ENCODE assay signal across 26 cellular contexts in genomic region chr2:185174353-185174752, GRCh38.
DNase-seq lines count a peak whose midpoint lies in the region; ATAC-seq, FAIRE-seq and TF ChIP-seq lines count a peak whose summit lies in the region.
"Had no signal": no experiment of that assay in that cellular context is flagged by ENCODE, and none has a peak within 500 bp of the region (broad histone marks: within the 10 kb centered on the region; RNA-seq: fewer than 3 reads in every experiment).

No MANE protein-coding gene starts in this region.

- H2BK120ac ChIP-seq in H1 (replicated peaks; ENCODE audit: low read depth, low read length) (no peak overlapping the region), neuronal stem cell (ENCODE audit: low read depth, low read length) (no peak overlapping the region)

- no peak overlapping the region for H4K91ac ChIP-seq in H1 (replicated peaks; ENCODE audit: insufficient read length, low read length)
- H4K91ac ChIP-seq in neuronal stem cell (ENCODE audit: low read depth, low read length, poor library complexity): no peak overlapping the region

- H3K23ac ChIP-seq in H1 (ENCODE audit: insufficient read length): no peak overlapping the region
- H3K23ac ChIP-seq in neuronal stem cell (ENCODE audit: low read depth, low read length, poor library complexity): no peak overlapping the region

- H3K9me2 ChIP-seq in PC-3 (replicated peaks; ENCODE audit: low read length): peaks cover 4% of the 10 kb centered on the region; the same call in 1 of the 2 replicates

- H3K36me3 Mint-ChIP-seq in MCF 10A (ENCODE audit: insufficient read depth, unreplicated experiment): no peaks in the 10 kb centered on the region
- H3K36me3 Mint-ChIP-seq: CD14-positive monocyte; CD8-positive, alpha-beta memory T cell had no signal

- H3K56ac ChIP-seq in H1 (replicated peaks; ENCODE audit: insufficient read length, low read depth, low read length): no peak overlapping the region

- no peak overlapping the region for H3K4me3 Mint-ChIP-seq in MCF 10A (ENCODE audit: unreplicated experiment)
- H3K4me3 Mint-ChIP-seq: CD14-positive monocyte; CD4-positive, alpha-beta T cell; CD8-positive, alpha-beta memory T cell; H9 had no signal

- H3K27me3 Mint-ChIP-seq in MCF 10A (ENCODE audit: insufficient read depth, unreplicated experiment): no peaks in the 10 kb centered on the region
- H3K27me3 Mint-ChIP-seq: CD4-positive, alpha-beta T cell; CD8-positive, alpha-beta memory T cell had no signal

- WGBS in mammary epithelial cell (ENCODE audit: low coverage, missing lambda C conversion rate): 75% methylated on average over 1 of the region's 1 CpG
- WGBS in H1 (ENCODE audit: extremely low coverage in 1 of 2, insufficient coverage in 1 of 2, insufficient read length in 1 of 2, insufficient replicate concordance in 2 of 2, low coverage in 1 of 2, low lambda C conversion rate in 2 of 2, missing lambda C conversion rate in 1 of 2), 2 experiments: 94% methylated on average over 1 of the region's 1 CpG; no CpG with 5 or more reads in 1 of the 2 experiments
- no CpG with 5 or more reads among the region's 1 CpG for WGBS in neuronal stem cell (ENCODE audit: extremely low coverage in 2 of 2, insufficient read length in 2 of 2, insufficient replicate concordance in 1 of 2), 2 donors

- no peak overlapping the region for H3K4ac ChIP-seq in H1 (replicated peaks; ENCODE audit: insufficient read length, low read depth, low read length)
- H3K4ac ChIP-seq in neuronal stem cell (ENCODE audit: low read length): no peak overlapping the region

- no peak for TF ChIP-seq RAD21 in H1 (IDR thresholded peaks at IDR 0.05 in 1 of 2, conservative IDR thresholded peaks at IDR 0.05 in 1 of 2; ENCODE audit: low read depth in 2 of 2, low read length in 2 of 2)

- in situ Hi-C loops in mammary epithelial cell (cut with MboI; ENCODE audit: low sequenced_read_pairs in 2 of 2): no loop called here

- POLR2A ChIA-PET in MCF 10A (lab: Yijun Ruan, JAX) (interaction anchor here (0.6 kb wide), 1 partner anchor 15 kb away, joined by 3 read pairs; no protein-coding TSS in a partner anchor), PC-3 (lab: Charles Lee; ENCODE audit: unreplicated experiment) (no interaction called here), H1 (lab: Charles Lee; ENCODE audit: partially characterized antibody) (no interaction called here), A673 (lab: Charles Lee; ENCODE audit: low non-redundant PET) (no interaction called here)

- H3K9ac ChIP-seq in mammary epithelial cell (ENCODE audit: insufficient read depth, low read length) (no peak overlapping the region), PC-3 (ENCODE audit: low read length) (no peak overlapping the region), H1 (replicated peaks in 1 of 4; ENCODE audit: extremely low read depth in 1 of 4, low read depth in 3 of 4, low read length in 3 of 4) (no peak overlapping the region), neuronal stem cell (ENCODE audit: low read depth, low read length, poor library complexity) (no peak overlapping the region)
- H3K9ac ChIP-seq: BLaER1 treated with 17β-estradiol and CSF1 and Interleukin-3, amounts not matched to agents 10 nM and 100 nM; GM23248 had no signal

- TF ChIP-seq CTCF in MCF 10A (IDR thresholded peaks at IDR 0.05; ENCODE audit: unreplicated experiment) (no peak), mammary epithelial cell (conservative IDR thresholded peaks at IDR 0.05 in 1 of 2, IDR thresholded peaks at IDR 0.05 in 1 of 2; ENCODE audit: extremely low read depth in 1 of 2, insufficient read depth in 1 of 2, low read depth in 1 of 2, low read length in 2 of 2) (no peak), PC-3 (conservative IDR thresholded peaks at IDR 0.05; ENCODE audit: low read depth, low read length) (no peak), H1 (IDR thresholded peaks at IDR 0.05; ENCODE audit: control extremely low read depth in 1 of 3, insufficient read depth in 1 of 3, low read depth in 1 of 3, low read length in 3 of 3) (no peak), A673 (conservative IDR thresholded peaks at IDR 0.05; ENCODE audit: low read depth, low read length) (no peak)

- no peak overlapping the region for H3K4me3 ChIP-seq in mammary epithelial cell (replicated peaks in 1 of 3; ENCODE audit: insufficient read depth in 1 of 3, low read depth in 2 of 3, low read length in 3 of 3)
- H3K4me3 ChIP-seq in PC-3 (ENCODE audit: low read length): no peak overlapping the region
- H3K4me3 ChIP-seq in H1 (ENCODE audit: extremely low read depth in 1 of 4, insufficient read depth in 2 of 4, low read depth in 3 of 4, low read length in 4 of 4): no peak overlapping the region
- no peak overlapping the region for H3K4me3 ChIP-seq in neuronal stem cell (ENCODE audit: low read length in 2 of 2)
- no peak overlapping the region for H3K4me3 ChIP-seq in A673 (ENCODE audit: low read depth, low read length, poor library complexity, severe bottlenecking)
- H3K4me3 ChIP-seq: BLaER1 treated with 17β-estradiol and CSF1 and Interleukin-3, amounts not matched to agents 10 nM and 100 nM; GM23248 had no signal

- no peak overlapping the region for H4K8ac ChIP-seq in H1 (ENCODE audit: extremely low read depth, insufficient read depth, low read length)
- no peak overlapping the region for H4K8ac ChIP-seq in neuronal stem cell (ENCODE audit: low read depth, low read length)

- H2BK15ac ChIP-seq in H1 (ENCODE audit: low read length) (no peak overlapping the region), neuronal stem cell (ENCODE audit: low read length) (no peak overlapping the region)

- no peaks in the 10 kb centered on the region for H3K4me1 Mint-ChIP-seq in MCF 10A (ENCODE audit: insufficient read depth, unreplicated experiment)
- H3K4me1 Mint-ChIP-seq: CD14-positive monocyte; CD8-positive, alpha-beta memory T cell; H9 had no signal

- intact Hi-C loops in MCF 10A (cut with micrococcal nuclease) (no loop called here), mammary epithelial cell (cut with micrococcal nuclease) (no loop called here), PC-3 (cut with micrococcal nuclease) (no loop called here), A673 (cut with micrococcal nuclease; ENCODE audit: unreplicated experiment) (no loop called here)

- H2BK5ac ChIP-seq in H1 (ENCODE audit: low read depth, low read length) (no peak overlapping the region), neuronal stem cell (ENCODE audit: low read length) (no peak overlapping the region)

- H2BK20ac ChIP-seq in H1 (ENCODE audit: low read length): no peak overlapping the region

- TF ChIP-seq POLR2A in H1 (IDR thresholded peaks at IDR 0.05; ENCODE audit: control extremely low read depth in 1 of 2, low read depth in 2 of 2, low read length in 2 of 2): no peak

- no peak overlapping the region for H3K14ac ChIP-seq in H1 (ENCODE audit: insufficient read length)
- no peak overlapping the region for H3K14ac ChIP-seq in neuronal stem cell (ENCODE audit: low read length)

- H2AK5ac ChIP-seq in H1 (ENCODE audit: low read depth, low read length) (no peak overlapping the region), neuronal stem cell (ENCODE audit: low read depth, low read length) (no peak overlapping the region)

- H3K79me2 ChIP-seq in mammary epithelial cell (ENCODE audit: insufficient read depth, low read length) (no peaks in the 10 kb centered on the region), PC-3 (ENCODE audit: low read length) (no peaks in the 10 kb centered on the region), H1 (ENCODE audit: control insufficient read depth in 1 of 2, insufficient read depth in 2 of 2, low read length in 2 of 2) (no peaks in the 10 kb centered on the region)

- H2AFZ ChIP-seq in mammary epithelial cell (ENCODE audit: low read depth, low read length) (no peak overlapping the region), PC-3 (ENCODE audit: low read length) (no peak overlapping the region), H1 (ENCODE audit: low read length) (no peak overlapping the region), neuronal stem cell (ENCODE audit: low read length) (no peak overlapping the region)
- H2AFZ ChIP-seq: GM23248 had no signal

- H3K9me3 ChIP-seq in mammary epithelial cell (replicated peaks; ENCODE audit: insufficient read depth, low read length): no peaks in the 10 kb centered on the region
- no peaks in the 10 kb centered on the region for H3K9me3 ChIP-seq in PC-3 (ENCODE audit: low read length)
- H3K9me3 ChIP-seq in H1 (ENCODE audit: insufficient read depth in 2 of 2, low read depth in 1 of 2, low read length in 1 of 2): no peaks in the 10 kb centered on the region
- H3K9me3 ChIP-seq in neuronal stem cell (replicated peaks in 1 of 2; ENCODE audit: control insufficient read depth in 2 of 2, insufficient read depth in 1 of 2, low read depth in 1 of 2, low read length in 2 of 2): no peaks in the 10 kb centered on the region
- no peaks in the 10 kb centered on the region for H3K9me3 ChIP-seq in A673 (ENCODE audit: low read depth, low read length, poor library complexity, severe bottlenecking)
- H3K9me3 ChIP-seq: BE2C; BLaER1 treated with 17β-estradiol and CSF1 and Interleukin-3, amounts not matched to agents 10 nM and 100 nM had no signal

- no peak for FAIRE-seq in H1 (lab: Jason Lieb, UNC)
- FAIRE-seq: A204.1, D721Med, GM12891, GM18507 had no signal

- CTCF ChIA-PET in MCF 10A (lab: Yijun Ruan, JAX) (no interaction called here), mammary epithelial cell (lab: Charles Lee; ENCODE audit: low non-redundant PET) (no interaction called here), PC-3 (lab: Charles Lee) (no interaction called here), H1 (lab: Charles Lee; ENCODE audit: partially characterized antibody) (interaction anchor here (0.9 kb wide), 1 partner anchor 13 kb away, joined by 3 read pairs; no protein-coding TSS in a partner anchor), A673 (lab: Charles Lee) (no interaction called here)

- H3K27me3 ChIP-seq in mammary epithelial cell (ENCODE audit: insufficient read depth, low read length): no peaks in the 10 kb centered on the region
- no peaks in the 10 kb centered on the region for H3K27me3 ChIP-seq in PC-3 (ENCODE audit: low read length)
- H3K27me3 ChIP-seq in H1 (replicated peaks in 1 of 4; ENCODE audit: control insufficient read depth in 3 of 4, extremely low read depth in 1 of 4, insufficient read depth in 3 of 4, low read length in 3 of 4): no peaks in the 10 kb centered on the region
- H3K27me3 ChIP-seq in neuronal stem cell (ENCODE audit: control insufficient read depth in 3 of 3, insufficient read depth in 3 of 3, low read depth in 1 of 3, low read length in 3 of 3): no peaks in the 10 kb centered on the region
- H3K27me3 ChIP-seq in A673 (replicated peaks; ENCODE audit: insufficient read depth, low read depth, low read length, poor library complexity): no peaks in the 10 kb centered on the region
- H3K27me3 ChIP-seq: BE2C; BLaER1 treated with 17β-estradiol and CSF1 and Interleukin-3, amounts not matched to agents 10 nM and 100 nM had no signal

- H3K27ac ChIP-seq in mammary epithelial cell (ENCODE audit: insufficient read depth, low read depth, low read length) (no peak overlapping the region), PC-3 (ENCODE audit: low read length) (no peak overlapping the region), H1 (ENCODE audit: low read depth, low read length) (no peak overlapping the region), neuronal stem cell (replicated peaks; ENCODE audit: low read length) (no peak overlapping the region), A673 (ENCODE audit: low read depth, low read length, poor library complexity, severe bottlenecking) (no peak overlapping the region)
- H3K27ac ChIP-seq: 22Rv1; BLaER1 treated with 17β-estradiol and CSF1 and Interleukin-3, amounts not matched to agents 10 nM and 100 nM; GM23248 had no signal

- no TSS peak for BruUV-seq in MCF 10A (replicated peaks; lab: Mats Ljungman, UMichigan)
- no TSS peak for BruUV-seq in mammary epithelial cell (replicated peaks; lab: Mats Ljungman, UMichigan)
- no TSS peak for BruUV-seq in PC-3 (replicated peaks; lab: Mats Ljungman, UMichigan)
- BruUV-seq in A673 (replicated peaks; lab: Mats Ljungman, UMichigan): no TSS peak

- no peak overlapping the region for H3K18ac ChIP-seq in H1 (ENCODE audit: extremely low read depth, low read length)
- no peak overlapping the region for H3K18ac ChIP-seq in neuronal stem cell (ENCODE audit: low read length)

- no peaks in the 10 kb centered on the region for H3K79me1 ChIP-seq in H1 (ENCODE audit: low read depth, low read length)
- H3K79me1 ChIP-seq in neuronal stem cell (ENCODE audit: low read depth, low read length): no peaks in the 10 kb centered on the region

- H4K20me1 ChIP-seq in mammary epithelial cell (ENCODE audit: insufficient read depth, low read length) (no peaks in the 10 kb centered on the region), PC-3 (ENCODE audit: low read length) (no peaks in the 10 kb centered on the region), H1 (replicated peaks in 1 of 2; ENCODE audit: control insufficient read depth in 1 of 2, insufficient read depth in 2 of 2, low read length in 2 of 2) (no peaks in the 10 kb centered on the region)
- H4K20me1 ChIP-seq: BLaER1 treated with 17β-estradiol and CSF1 and Interleukin-3, amounts not matched to agents 10 nM and 100 nM had no signal

- no peaks in the 10 kb centered on the region for H3F3A ChIP-seq in PC-3 (ENCODE audit: low read length, unreplicated experiment)

- H3K23me2 ChIP-seq in H1 (ENCODE audit: low read depth, low read length): no peaks in the 10 kb centered on the region

- no peak for ATAC-seq in PC-3
- ATAC-seq: HCT116 had no signal

- H3K4me1 ChIP-seq in mammary epithelial cell (ENCODE audit: insufficient read depth, low read length) (no peaks in the 10 kb centered on the region), PC-3 (ENCODE audit: insufficient read depth, low read length) (no peaks in the 10 kb centered on the region), H1 (replicated peaks in 1 of 4; ENCODE audit: control insufficient read depth in 3 of 4, insufficient read depth in 4 of 4, low read length in 3 of 4) (no peaks in the 10 kb centered on the region), neuronal stem cell (ENCODE audit: control insufficient read depth in 2 of 2, insufficient read depth in 1 of 2, low read depth in 1 of 2, low read length in 2 of 2) (no peaks in the 10 kb centered on the region), A673 (ENCODE audit: insufficient read depth, low read length, poor library complexity, severe bottlenecking) (no peaks in the 10 kb centered on the region)
- H3K4me1 ChIP-seq: BE2C; BLaER1 treated with 17β-estradiol and CSF1 and Interleukin-3, amounts not matched to agents 10 nM and 100 nM had no signal

- no peak overlapping the region for H2BK12ac ChIP-seq in H1 (ENCODE audit: low read depth, low read length)
- H2BK12ac ChIP-seq in neuronal stem cell (ENCODE audit: low read length): no peak overlapping the region

- H4K5ac ChIP-seq in H1 (ENCODE audit: insufficient read length, low read depth, low read length): no peak overlapping the region

- H3K4me2 ChIP-seq in mammary epithelial cell (ENCODE audit: insufficient read depth, low read depth, low read length): no peak overlapping the region
- H3K4me2 ChIP-seq in PC-3 (ENCODE audit: low read length): no peak overlapping the region
- H3K4me2 ChIP-seq in H1 (ENCODE audit: insufficient read depth in 1 of 2, low read depth in 2 of 2, low read length in 2 of 2): no peak overlapping the region
- H3K4me2 ChIP-seq in neuronal stem cell (ENCODE audit: insufficient read depth, low read length, poor library complexity, severe bottlenecking): peak overlapping the region; percentile 11
- H3K4me2 ChIP-seq: BLaER1 treated with 17β-estradiol and CSF1 and Interleukin-3, amounts not matched to agents 10 nM and 100 nM had no signal

- H3K36me3 ChIP-seq in mammary epithelial cell (ENCODE audit: insufficient read depth, low read length): no peaks in the 10 kb centered on the region
- no peaks in the 10 kb centered on the region for H3K36me3 ChIP-seq in PC-3 (ENCODE audit: low read depth, low read length)
- H3K36me3 ChIP-seq in H1 (ENCODE audit: control insufficient read depth in 2 of 4, insufficient read depth in 4 of 4, low read length in 3 of 4): no peaks in the 10 kb centered on the region
- no peaks in the 10 kb centered on the region for H3K36me3 ChIP-seq in neuronal stem cell (replicated peaks in 1 of 2; ENCODE audit: control insufficient read depth in 2 of 2, insufficient read depth in 2 of 2, low read length in 2 of 2)
- H3K36me3 ChIP-seq in A673 (ENCODE audit: insufficient read depth, low read length, poor library complexity, severe bottlenecking): no peaks in the 10 kb centered on the region
- H3K36me3 ChIP-seq: BE2C; BLaER1 treated with 17β-estradiol and CSF1 and Interleukin-3, amounts not matched to agents 10 nM and 100 nM had no signal

- dilution Hi-C loops in mammary epithelial cell (cut with HindIII; ENCODE audit: low sequenced_read_pairs): no loop called here

- no peak for TF ChIP-seq EP300 in H1 (IDR thresholded peaks at IDR 0.05; ENCODE audit: borderline replicate concordance in 1 of 2, low read depth in 2 of 2, low read length in 2 of 2)

- H3K27ac Mint-ChIP-seq in MCF 10A (ENCODE audit: low read depth, unreplicated experiment): no peak overlapping the region
- H3K27ac Mint-ChIP-seq: CD14-positive monocyte; CD4-positive, alpha-beta T cell; CD8-positive, alpha-beta memory T cell had no signal

- DNase-seq in MCF 10A (ENCODE audit: unreplicated experiment): peak; percentile 5
- no peak for DNase-seq in mammary epithelial cell
- peak; percentile 24 for DNase-seq in PC-3
- DNase-seq in H1 (ENCODE audit: low read depth in 1 of 2, low spot score in 2 of 2): no peak
- no peak for DNase-seq in neuronal stem cell (ENCODE audit: low spot score)
- no peak for DNase-seq in NCI-H2196 (lab: John Stamatoyannopoulos, UW; ENCODE audit: unreplicated experiment)
- DNase-seq in activated gamma-delta T cell treated with Interleukin-2 at 50 U/mL for 16 hours: no peak
- no peak for DNase-seq in A673 (ENCODE audit: low spot score)
- DNase-seq: ACHN; AML-193; BE2C; CD4-positive, alpha-beta T cell; CD8-positive, alpha-beta memory T cell; DMS53; DMS79 treated with DMSO at 0.1 percent for 48 hours; GF-D8; GM23248; H9 had no signal

- H3K9me3 Mint-ChIP-seq in MCF 10A (ENCODE audit: unreplicated experiment): no peaks in the 10 kb centered on the region
- H3K9me3 Mint-ChIP-seq: CD4-positive, alpha-beta T cell; H9 had no signal

Comparison
In these comparisons a context has a peak if more than half of its experiments do, and no peak if none do; other contexts are left out.
1. DNase-seq: peak in MCF 10A (single experiment) and PC-3 (single experiment); none in mammary epithelial cell (single experiment), H1 (0 of 2), neuronal stem cell (single experiment), NCI-H2196 (single experiment), activated gamma-delta T cell treated with Interleukin-2 at 50 U/mL for 16 hours (single experiment) and A673 (single experiment).